Comparison of ENCODE assay signal across 10 cellular contexts in genomic region chr13:99313473-99313872, GRCh38. TPM values are rescaled to one million over a fixed set of nuclear protein-coding genes. Genes with fewer than 3 reads are reported as not detected.
DNase-seq lines count a peak whose midpoint lies in the region; ATAC-seq and TF ChIP-seq lines count a peak whose summit lies in the region.
"Had no signal": no experiment of that assay in that cellular context is flagged by ENCODE, and none has a peak within 500 bp of the region (broad histone marks: within the 10 kb centered on the region; RNA-seq: fewer than 3 reads in every experiment).

No MANE protein-coding gene starts in this region.

- in situ Hi-C loops in GM13977 (cut with MboI; ENCODE audit: low pct_unique_long_range_greater_than_20kb, low sequenced_read_pairs, unreplicated experiment): no loop called here

- POLR2A ChIA-PET in CD4-positive, alpha-beta T cell (lab: Charles Lee): interaction anchor here (1.1 to 2.6 kb wide), 2 partner anchors 39 to 74 kb away, joined by 3 to 13 read pairs; no protein-coding TSS in a partner anchor
- POLR2A ChIA-PET in naive thymus-derived CD8-positive, alpha-beta T cell (lab: Charles Lee): interaction anchor here (0.8 to 1.0 kb wide), 2 partner anchors 15 to 48 kb away, joined by 3 read pairs; no protein-coding TSS in a partner anchor

- no peaks in the 10 kb centered on the region for H3K9me3 Mint-ChIP-seq in CD4-positive, alpha-beta T cell
- H3K9me3 Mint-ChIP-seq in dendritic cell treated with granulocyte-macrophage colony-stimulating factor and Interleukin-4, amounts not matched to agents 40 ng/mL and 50 ng/mL, for 4 days: peaks cover 7% of the 10 kb centered on the region
- H3K9me3 Mint-ChIP-seq in naive thymus-derived CD8-positive, alpha-beta T cell: no peaks in the 10 kb centered on the region
- no peaks in the 10 kb centered on the region for H3K9me3 Mint-ChIP-seq in osteocyte (ENCODE audit: unreplicated experiment)

- TF ChIP-seq CTCF in CD4-positive, alpha-beta T cell (IDR thresholded peaks at IDR 0.05): no peak
- TF ChIP-seq CTCF in osteocyte (IDR thresholded peaks at IDR 0.05): no peak
- no peak for TF ChIP-seq CTCF in GM13977 (IDR thresholded peaks at IDR 0.05; ENCODE audit: extremely low read depth, insufficient read depth, missing control alignments)
- no peak for TF ChIP-seq CTCF in body of pancreas (IDR thresholded peaks at IDR 0.05)

- ATAC-seq in CD4-positive, alpha-beta T cell (ENCODE audit: poor library complexity): no peak
- no peak for ATAC-seq in naive thymus-derived CD8-positive, alpha-beta T cell
- ATAC-seq in GM21529 (IDR thresholded peaks at IDR 0.05; ENCODE audit: unreplicated experiment) (no peak), body of pancreas (no peak)

- WGBS in body of pancreas, 2 donors: 73 to 85% methylated on average over 3 of the region's 3 CpGs

- DNase-seq in CD4-positive, alpha-beta T cell: no peak
- peak; percentile 65 for DNase-seq in M059J (ENCODE audit: low read depth)
- no peak for DNase-seq in naive thymus-derived CD8-positive, alpha-beta T cell
- no peak for DNase-seq in osteocyte (ENCODE audit: extremely low spot score, unreplicated experiment)
- no peak for DNase-seq in GM13977 (ENCODE audit: low spot score)
- DNase-seq in body of pancreas: no peak
- DNase-seq: activated CD8-positive, alpha-beta memory T cell treated with anti-CD3 and anti-CD28 coated beads, Interleukin-2, amount 50 U/mL, for 4 hours; Kasumi-1 had no signal

- intact Hi-C loops in CD4-positive, alpha-beta T cell (cut with DNase I, micrococcal nuclease): no loop called here
- intact Hi-C loops in dendritic cell treated with granulocyte-macrophage colony-stimulating factor and Interleukin-4, amounts not matched to agents 40 ng/mL and 50 ng/mL, for 4 days (cut with micrococcal nuclease): loop anchor here (2.0 kb wide), 1 partner anchor 33 kb away; no protein-coding TSS in a partner anchor
- intact Hi-C loops in body of pancreas (cut with DNase I): no loop called here

- H3K27ac ChIP-seq in CD4-positive, alpha-beta T cell (ENCODE audit: low read depth, low read length): peak overlapping the region; percentile 88
- peak overlapping the region in 1 of 4 donors; percentile 51 for H3K27ac ChIP-seq in body of pancreas

- H3K4me3 Mint-ChIP-seq in CD4-positive, alpha-beta T cell: peak overlapping the region; percentile 74
- H3K4me3 Mint-ChIP-seq in dendritic cell treated with granulocyte-macrophage colony-stimulating factor and Interleukin-4, amounts not matched to agents 40 ng/mL and 50 ng/mL, for 4 days: peak overlapping the region; percentile 67
- H3K4me3 Mint-ChIP-seq in naive thymus-derived CD8-positive, alpha-beta T cell: peak overlapping the region; percentile 1 to 65 (median 36)
- no peak overlapping the region for H3K4me3 Mint-ChIP-seq in osteocyte (ENCODE audit: unreplicated experiment)

- CTCF ChIA-PET in CD4-positive, alpha-beta T cell (lab: Charles Lee): no interaction called here

- no peaks in the 10 kb centered on the region for H3K27me3 ChIP-seq in CD4-positive, alpha-beta T cell (ENCODE audit: control insufficient read depth, insufficient read depth, low read length)
- no peaks in the 10 kb centered on the region for H3K27me3 ChIP-seq in body of pancreas

- no peak for TF ChIP-seq POLR2A in body of pancreas (IDR thresholded peaks at IDR 0.05)

- no peak overlapping the region for H3K4me3 ChIP-seq in body of pancreas

- H3K27me3 Mint-ChIP-seq in CD4-positive, alpha-beta T cell: no peaks in the 10 kb centered on the region
- H3K27me3 Mint-ChIP-seq in dendritic cell treated with granulocyte-macrophage colony-stimulating factor and Interleukin-4, amounts not matched to agents 40 ng/mL and 50 ng/mL, for 4 days: no peaks in the 10 kb centered on the region
- H3K27me3 Mint-ChIP-seq in naive thymus-derived CD8-positive, alpha-beta T cell: no peaks in the 10 kb centered on the region
- no peaks in the 10 kb centered on the region for H3K27me3 Mint-ChIP-seq in osteocyte (ENCODE audit: unreplicated experiment)

- H3K36me3 ChIP-seq in body of pancreas (replicated peaks in 1 of 2; ENCODE audit: insufficient read depth in 1 of 2, low read depth in 2 of 2): no peaks in the 10 kb centered on the region

- H3K27ac Mint-ChIP-seq in CD4-positive, alpha-beta T cell: peak overlapping the region; percentile 89
- H3K27ac Mint-ChIP-seq in dendritic cell treated with granulocyte-macrophage colony-stimulating factor and Interleukin-4, amounts not matched to agents 40 ng/mL and 50 ng/mL, for 4 days: peak overlapping the region; percentile 94
- peak overlapping the region; percentile 87 to 98 (median 96) for H3K27ac Mint-ChIP-seq in naive thymus-derived CD8-positive, alpha-beta T cell
- no peak overlapping the region for H3K27ac Mint-ChIP-seq in osteocyte (ENCODE audit: unreplicated experiment)

- H3K4me1 ChIP-seq in body of pancreas: peaks cover 9% of the 10 kb centered on the region

- no peaks in the 10 kb centered on the region for H3K9me3 ChIP-seq in CD4-positive, alpha-beta T cell (ENCODE audit: control insufficient read depth, low read length)
- H3K9me3 ChIP-seq in body of pancreas: no peaks in the 10 kb centered on the region

- peaks cover 88% of the 10 kb centered on the region for H3K4me1 Mint-ChIP-seq in CD4-positive, alpha-beta T cell (ENCODE audit: low read depth)
- H3K4me1 Mint-ChIP-seq in dendritic cell treated with granulocyte-macrophage colony-stimulating factor and Interleukin-4, amounts not matched to agents 40 ng/mL and 50 ng/mL, for 4 days (ENCODE audit: low read depth): peaks cover 85% of the 10 kb centered on the region
- peaks cover 38 to 82% (median 75%) of the 10 kb centered on the region in 4 donors for H3K4me1 Mint-ChIP-seq in naive thymus-derived CD8-positive, alpha-beta T cell
- peaks cover 42% of the 10 kb centered on the region for H3K4me1 Mint-ChIP-seq in osteocyte (ENCODE audit: unreplicated experiment)

- H3K36me3 Mint-ChIP-seq in CD4-positive, alpha-beta T cell (ENCODE audit: low read depth): peaks cover 21% of the 10 kb centered on the region
- H3K36me3 Mint-ChIP-seq in dendritic cell treated with granulocyte-macrophage colony-stimulating factor and Interleukin-4, amounts not matched to agents 40 ng/mL and 50 ng/mL, for 4 days (ENCODE audit: low read depth): peaks cover 52% of the 10 kb centered on the region
- peaks cover 5 to 49% (median 18%) of the 10 kb centered on the region in 3 donors for H3K36me3 Mint-ChIP-seq in naive thymus-derived CD8-positive, alpha-beta T cell
- H3K36me3 Mint-ChIP-seq in osteocyte (ENCODE audit: unreplicated experiment): peaks cover 22% of the 10 kb centered on the region

RNA-seq across cellular contexts. Expression of gene GPR183, which starts 6.3 kb away (rescaled TPM):
- total RNA-seq in CD4-positive, alpha-beta T cell: 100 to 1,000 TPM; 330 to 337 TPM
- total RNA-seq in M059J (2014; rRNA removed; shearing (Covaris generic)): 0.12 and 0.74 TPM in 2 replicates
- 10 to 100 TPM in 1 of 2 experiments, 1 to 10 TPM in 1; 8.4 to 10.4 TPM for total RNA-seq in naive thymus-derived CD8-positive, alpha-beta T cell
- 10 to 100 TPM in 2 of 3 donors, 1 to 10 TPM in 1; 9.2 to 35.5 (median 13.1) TPM for polyA plus RNA-seq in naive thymus-derived CD8-positive, alpha-beta T cell
- total RNA-seq in osteocyte (0.19 TPM in 1 of 2 replicates, not detected in the other), body of pancreas (1 to 10 TPM in 1 of 2 donors, not detected in 1; 3.6 TPM)

RNA-seq across cellular contexts. Expression of gene GPR18, which starts 55.3 kb away (rescaled TPM):
- total RNA-seq in CD4-positive, alpha-beta T cell: 10 to 100 TPM; 42.9 to 45.1 TPM
- total RNA-seq in M059J (2014; rRNA removed; shearing (Covaris generic)): not detected in 2 replicates
- 10 to 100 TPM; 31.1 to 31.3 TPM for total RNA-seq in naive thymus-derived CD8-positive, alpha-beta T cell
- 10 to 100 TPM; 22.2 to 37.0 (median 26.1) TPM for polyA plus RNA-seq in naive thymus-derived CD8-positive, alpha-beta T cell
- total RNA-seq in osteocyte (not detected in 2 replicates), body of pancreas (not detected)

Comparison
In these comparisons a context has a peak if more than half of its experiments do, and no peak if none do; other contexts are left out.
1. RNA of gene GPR183, which starts 6.3 kb away (total RNA-seq): 330 to 337 TPM in CD4-positive, alpha-beta T cell; 8.4 to 10.4 TPM in naive thymus-derived CD8-positive, alpha-beta T cell, 3.6 TPM in body of pancreas, 0.19 TPM in osteocyte and 0.12 to 0.74 TPM in M059J; every median in the first group is over 10 times any median in the second.
2. RNA of gene GPR18, which starts 55.3 kb away (total RNA-seq): 42.9 to 45.1 TPM in CD4-positive, alpha-beta T cell and 31.1 to 31.3 TPM in naive thymus-derived CD8-positive, alpha-beta T cell; not detected in M059J, not detected in osteocyte and not detected in body of pancreas; every median in the first group is over 10 times any median in the second.